Comparison of ENCODE assay signal across 8 cellular contexts in the genomic region with DNA sequence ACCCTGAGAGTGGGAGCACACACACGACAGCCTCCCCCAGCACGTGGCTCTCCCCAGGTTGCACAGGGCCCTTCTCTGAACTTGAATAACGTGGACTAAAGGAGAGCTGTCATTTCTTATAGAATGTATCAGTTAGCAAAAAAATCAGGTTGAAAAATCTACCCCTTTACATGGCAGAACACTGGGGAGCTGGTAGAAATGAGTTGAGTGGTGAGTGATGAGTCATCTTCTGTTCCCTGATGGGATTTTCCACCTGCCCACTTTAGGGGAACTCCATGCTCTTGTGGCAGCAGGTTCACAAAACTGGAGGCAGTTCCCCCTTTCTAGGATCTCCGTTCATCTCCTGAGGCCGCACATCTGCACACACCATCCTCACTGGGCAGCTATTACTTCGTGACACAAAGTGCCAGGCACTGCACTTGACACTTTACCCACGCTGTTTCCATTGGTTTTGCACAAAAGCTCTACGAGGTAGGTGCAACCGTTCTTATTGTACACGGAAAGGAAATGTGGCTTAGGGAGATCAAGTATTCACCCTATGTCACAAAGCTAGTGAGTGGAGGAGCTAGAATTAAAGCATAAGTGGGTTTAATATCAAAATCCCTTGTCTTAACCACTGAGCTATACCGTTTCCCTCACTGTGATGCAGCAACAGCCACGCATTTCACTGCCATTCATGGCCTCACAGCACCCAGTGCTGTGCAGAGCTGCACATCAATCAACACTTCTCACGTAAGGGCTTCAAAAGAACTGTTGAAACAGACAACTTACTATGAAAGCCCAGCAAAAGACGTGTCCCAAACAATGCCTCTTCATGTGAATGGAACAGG.
DNase-seq lines count a peak whose midpoint lies in the region; ATAC-seq and TF ChIP-seq lines count a peak whose summit lies in the region.

No MANE protein-coding gene starts in this region.

- intact Hi-C loops in A673 (cut with micrococcal nuclease; ENCODE audit: unreplicated experiment) (no loop called here), natural killer cell (cut with micrococcal nuclease) (no loop called here), transverse colon (cut with DNase I; ENCODE audit: low total_unique reads) (loop anchor here (10.0 kb wide), 1 partner anchor 336 kb away; no protein-coding TSS in a partner anchor)

- CTCF ChIA-PET in A673 (lab: Charles Lee), result no interaction called here
- CTCF ChIA-PET in activated naive CD4-positive, alpha-beta T cell treated with anti-CD3 and anti-CD28 coated beads, Interleukin-2, amount 10 ng/mL, durations not matched to agents 7 days and 5 days (lab: Charles Lee), result interaction anchor here (1.0 to 7.5 kb wide), 9 partner anchors 11 to 207 kb away, joined by 4 to 63 read pairs (median 10); no protein-coding TSS in a partner anchor

- ATAC-seq in natural killer cell, result peak; percentile 63 to 77 (median 70)

- TF ChIP-seq POLR2A in transverse colon (IDR thresholded peaks at IDR 0.05), result no peak

- H3K9me3 ChIP-seq in A673 (ENCODE audit: low read depth, low read length, poor library complexity, severe bottlenecking), result no peaks in the 10 kb centered on the region
- H3K9me3 ChIP-seq in transverse colon, result no peaks in the 10 kb centered on the region
- no peaks in the 10 kb centered on the region for H3K9me3 ChIP-seq in GM23248 (ENCODE audit: low read depth)

- peaks cover 67% of the 10 kb centered on the region for H3K4me1 Mint-ChIP-seq in activated naive CD4-positive, alpha-beta T cell treated with anti-CD3 and anti-CD28 coated beads, Interleukin-2, amount 10 ng/mL, durations not matched to agents 7 days and 5 days
- peaks cover 43 to 58% of the 10 kb centered on the region in 2 donors for H3K4me1 Mint-ChIP-seq in natural killer cell

- H3K27me3 ChIP-seq in A673 (replicated peaks; ENCODE audit: insufficient read depth, low read depth, low read length, poor library complexity), result no peaks in the 10 kb centered on the region
- H3K27me3 ChIP-seq in transverse colon, result no peaks in the 10 kb centered on the region
- H3K27me3 ChIP-seq in brain microvascular endothelial cell (replicated peaks), result no peaks in the 10 kb centered on the region
- no peaks in the 10 kb centered on the region for H3K27me3 ChIP-seq in GM23248 (replicated peaks; ENCODE audit: insufficient read depth)

- no peaks in the 10 kb centered on the region for H3K9me3 Mint-ChIP-seq in activated naive CD4-positive, alpha-beta T cell treated with anti-CD3 and anti-CD28 coated beads, Interleukin-2, amount 10 ng/mL, durations not matched to agents 7 days and 5 days
- no peaks in the 10 kb centered on the region for H3K9me3 Mint-ChIP-seq in natural killer cell

- in situ Hi-C loops in transverse colon (cut with MboI; ENCODE audit: low pct_ligation_motif_present in 1 of 4, low pct_unique_long_range_greater_than_20kb in 1 of 4, low sequenced_read_pairs in 3 of 4) (loop anchor here in 2 of 4 donors (10.0 kb wide), 1 partner anchor 206 kb away; no protein-coding TSS in a partner anchor), brain microvascular endothelial cell (cut with HindIII; ENCODE audit: low pct_ligation_motif_present, low sequenced_read_pairs) (loop anchor here (5.0 kb wide), 1 partner anchor 74 kb away; no protein-coding TSS in a partner anchor), GM23248 (cut with MboI) (no loop called here)

- DNase-seq in A673 (ENCODE audit: low spot score), result no peak
- DNase-seq in Jurkat, Clone E6-1 (ENCODE audit: low read depth, low spot score), result peak; percentile 35
- peak; percentile 39 for DNase-seq in activated naive CD4-positive, alpha-beta T cell treated with anti-CD3 and anti-CD28 coated beads, Interleukin-2, amount 10 ng/mL, durations not matched to agents 7 days and 5 days
- DNase-seq in natural killer cell, result peak; percentile 31
- no peak for DNase-seq in transverse colon
- no peak for DNase-seq in brain microvascular endothelial cell
- DNase-seq in GM23248, result no peak
- DNase-seq in NCI-H1105 (lab: John Stamatoyannopoulos, UW), result no peak

- H3K27ac ChIP-seq in A673 (ENCODE audit: low read depth, low read length, poor library complexity, severe bottlenecking), result peak overlapping the region; percentile 14
- H3K27ac ChIP-seq in transverse colon, result peak overlapping the region; percentile 25 to 93 (median 86)
- H3K27ac ChIP-seq in brain microvascular endothelial cell, result no peak overlapping the region
- H3K27ac ChIP-seq in GM23248, result no peak overlapping the region

- H3K4me2 ChIP-seq in GM23248 (ENCODE audit: unreplicated experiment), result no peak overlapping the region

- H3K4me3 ChIP-seq in A673 (ENCODE audit: low read depth, low read length, poor library complexity, severe bottlenecking) (no peak overlapping the region), transverse colon (no peak overlapping the region), brain microvascular endothelial cell (ENCODE audit: low read depth, low read length) (no peak overlapping the region), GM23248 (no peak overlapping the region)
- H3K4me3 ChIP-seq in Jurkat, Clone E6-1 (ENCODE audit: low read length), result no peak overlapping the region

- H3K4me1 ChIP-seq in A673 (ENCODE audit: insufficient read depth, low read length, poor library complexity, severe bottlenecking) (peaks cover 7% of the 10 kb centered on the region), transverse colon (peaks cover 24 to 60% (median 31%) of the 10 kb centered on the region in 4 donors), GM23248 (ENCODE audit: insufficient read depth) (peaks cover 21% of the 10 kb centered on the region)

- H3K27me3 Mint-ChIP-seq in activated naive CD4-positive, alpha-beta T cell treated with anti-CD3 and anti-CD28 coated beads, Interleukin-2, amount 10 ng/mL, durations not matched to agents 7 days and 5 days, result peaks cover 6% of the 10 kb centered on the region
- H3K27me3 Mint-ChIP-seq in natural killer cell (ENCODE audit: low read depth in 2 of 2), result no peaks in the 10 kb centered on the region

- H4K20me1 ChIP-seq in GM23248 (ENCODE audit: insufficient read depth), result no peaks in the 10 kb centered on the region

- H3K79me2 ChIP-seq in GM23248 (ENCODE audit: insufficient read depth), result peaks cover 62% of the 10 kb centered on the region

- peaks cover 12% of the 10 kb centered on the region for H3K36me3 ChIP-seq in A673 (ENCODE audit: insufficient read depth, low read length, poor library complexity, severe bottlenecking)
- no peaks in the 10 kb centered on the region for H3K36me3 ChIP-seq in transverse colon
- peaks cover 9% of the 10 kb centered on the region for H3K36me3 ChIP-seq in brain microvascular endothelial cell (replicated peaks)
- no peaks in the 10 kb centered on the region for H3K36me3 ChIP-seq in GM23248 (ENCODE audit: low read depth)

- no TSS peak for BruUV-seq in A673 (replicated peaks; lab: Mats Ljungman, UMichigan)

- no peaks in the 10 kb centered on the region for H3K9me2 ChIP-seq in GM23248 (ENCODE audit: insufficient read depth)

- H2AFZ ChIP-seq in GM23248, result no peak overlapping the region

- H3K9ac ChIP-seq in GM23248, result no peak overlapping the region

- peaks cover 28% of the 10 kb centered on the region for H3F3A ChIP-seq in GM23248 (ENCODE audit: insufficient read depth)

- POLR2A ChIA-PET in A673 (lab: Charles Lee; ENCODE audit: low non-redundant PET), result interaction anchor here (0.6 kb wide), 1 partner anchor 257 kb away, joined by 6 read pairs; no protein-coding TSS in a partner anchor

- H3K27ac Mint-ChIP-seq in activated naive CD4-positive, alpha-beta T cell treated with anti-CD3 and anti-CD28 coated beads, Interleukin-2, amount 10 ng/mL, durations not matched to agents 7 days and 5 days, result peak overlapping the region; percentile 55
- peak overlapping the region; percentile 35 to 83 for H3K27ac Mint-ChIP-seq in natural killer cell

- H3K36me3 Mint-ChIP-seq in activated naive CD4-positive, alpha-beta T cell treated with anti-CD3 and anti-CD28 coated beads, Interleukin-2, amount 10 ng/mL, durations not matched to agents 7 days and 5 days, result peaks cover 35% of the 10 kb centered on the region
- H3K36me3 Mint-ChIP-seq in natural killer cell, result peaks cover 7% of the 10 kb centered on the region

- WGBS in transverse colon (ENCODE audit: low coverage in 1 of 2), 2 donors, result 77 to 84% methylated on average over 4 to 14 of the region's 14 CpGs
- 87 to 90% methylated on average over 14 of the region's 14 CpGs for WGBS in GM23248 (ENCODE audit: low coverage in 1 of 2, low lambda C conversion rate in 2 of 2, missing lambda C conversion rate in 2 of 2), 2 experiments

- no peak for TF ChIP-seq EP300 in transverse colon (IDR thresholded peaks at IDR 0.05; ENCODE audit: low read depth)

- no peak for TF ChIP-seq CTCF in A673 (conservative IDR thresholded peaks at IDR 0.05; ENCODE audit: low read depth, low read length)
- TF ChIP-seq CTCF in natural killer cell (IDR thresholded peaks at IDR 0.05), result no peak
- TF ChIP-seq CTCF in transverse colon (IDR thresholded peaks at IDR 0.05), result no peak
- no peak for TF ChIP-seq CTCF in brain microvascular endothelial cell (IDR thresholded peaks at IDR 0.05; ENCODE audit: low read depth, low read length, missing control alignments)

- H3K4me3 Mint-ChIP-seq in activated naive CD4-positive, alpha-beta T cell treated with anti-CD3 and anti-CD28 coated beads, Interleukin-2, amount 10 ng/mL, durations not matched to agents 7 days and 5 days, result no peak overlapping the region
- peak overlapping the region; percentile 52 for H3K4me3 Mint-ChIP-seq in natural killer cell

Comparison
In these comparisons a context has a peak if more than half of its experiments do, and no peak if none do; other contexts are left out.
1. DNase-seq: peak in Jurkat, Clone E6-1 (single experiment), activated naive CD4-positive, alpha-beta T cell treated with anti-CD3 and anti-CD28 coated beads, Interleukin-2, amount 10 ng/mL, durations not matched to agents 7 days and 5 days (single experiment) and natural killer cell (single experiment); none in A673 (single experiment), transverse colon (single experiment), brain microvascular endothelial cell (single experiment), GM23248 (single experiment) and NCI-H1105 (single experiment).
2. H3K27ac ChIP-seq: peak in A673 (single experiment) and transverse colon (4 of 4); none in brain microvascular endothelial cell (single experiment) and GM23248 (single experiment).